13 cellular contexts compared by ENCODE assay signal in the genomic region with DNA sequence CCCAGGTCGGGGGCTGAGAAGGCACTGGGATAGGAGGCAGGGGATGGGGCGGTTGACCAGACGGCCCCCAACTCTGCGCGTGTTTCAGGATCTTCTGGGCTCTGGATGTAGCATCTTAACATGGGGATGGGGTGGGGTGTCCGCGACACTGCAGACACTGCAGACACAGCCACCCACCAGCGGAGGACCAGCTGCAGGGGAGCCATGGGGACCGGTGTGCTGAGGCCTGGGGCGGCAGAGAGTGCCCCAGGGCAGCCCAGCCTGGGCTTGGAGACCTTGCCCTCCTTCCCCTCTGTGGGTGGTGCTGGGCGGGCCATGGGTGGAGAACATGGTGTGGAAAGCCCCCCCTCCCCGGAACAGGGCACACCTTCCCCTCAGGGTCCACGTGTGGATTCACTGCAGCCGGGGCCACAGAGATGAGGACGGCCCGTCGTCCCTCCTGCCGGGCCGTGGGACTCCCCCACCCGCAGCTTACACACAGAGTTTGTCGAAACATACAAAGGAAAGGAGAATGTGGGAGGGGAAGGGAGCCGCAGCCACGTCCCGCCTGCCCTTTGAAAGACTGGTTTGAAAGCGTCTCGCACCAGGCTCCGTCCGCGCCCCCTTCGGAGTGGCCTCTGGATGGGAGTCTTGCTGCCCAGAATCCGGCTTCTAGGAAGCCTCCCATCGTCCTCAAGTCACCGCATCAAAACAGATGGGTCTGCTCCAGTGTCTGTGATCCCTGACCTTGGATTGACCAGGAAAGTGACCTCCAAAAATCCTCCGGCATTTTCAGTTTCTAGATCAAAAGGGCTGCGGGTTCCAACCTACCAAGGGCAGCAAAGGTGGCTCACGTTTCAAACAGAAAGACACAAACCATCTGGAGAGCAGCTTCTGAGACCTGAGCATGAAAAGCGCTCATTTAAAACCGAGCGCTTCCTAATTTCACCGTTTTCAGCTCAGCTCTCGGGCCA.
DNase-seq lines count a peak whose midpoint lies in the region; ATAC-seq and TF ChIP-seq lines count a peak whose summit lies in the region.
"Had no signal": no experiment of that assay in that cellular context is flagged by ENCODE, and none has a peak within 500 bp of the region (broad histone marks: within the 10 kb centered on the region; RNA-seq: fewer than 3 reads in every experiment).

No MANE protein-coding gene starts in this region.

- intact Hi-C loops in posterior vena cava (cut with DNase I), result no loop called here

- no peak overlapping the region for H3K4me3 Mint-ChIP-seq in stimulated activated naive CD8-positive, alpha-beta T cell treated with anti-CD3 and anti-CD28 coated beads, Interleukin-15, amount 100 ng/mL, for 72 hours
- no peak overlapping the region for H3K4me3 Mint-ChIP-seq in activated naive CD4-positive, alpha-beta T cell treated with anti-CD3 and anti-CD28 coated beads, Interleukin-2, amount 10 ng/mL, durations not matched to agents 7 days and 5 days
- H3K4me3 Mint-ChIP-seq in glutamatergic neuron (ENCODE audit: unreplicated experiment), result no peak overlapping the region
- H3K4me3 Mint-ChIP-seq: CD4-positive, CD25-positive, alpha-beta regulatory T cell; GM23338 had no signal

- no peak for TF ChIP-seq CTCF in glutamatergic neuron (IDR thresholded peaks at IDR 0.05; ENCODE audit: partially characterized antibody, unreplicated experiment)

- H3K4me1 Mint-ChIP-seq in stimulated activated naive CD8-positive, alpha-beta T cell treated with anti-CD3 and anti-CD28 coated beads, Interleukin-15, amount 100 ng/mL, for 72 hours, result no peaks in the 10 kb centered on the region
- H3K4me1 Mint-ChIP-seq in activated naive CD4-positive, alpha-beta T cell treated with anti-CD3 and anti-CD28 coated beads, Interleukin-2, amount 10 ng/mL, durations not matched to agents 7 days and 5 days, result no peaks in the 10 kb centered on the region
- peaks cover 4% of the 10 kb centered on the region for H3K4me1 Mint-ChIP-seq in glutamatergic neuron (ENCODE audit: low read depth, unreplicated experiment)
- H3K4me1 Mint-ChIP-seq: CD4-positive, CD25-positive, alpha-beta regulatory T cell; GM23338 had no signal

- ATAC-seq in stimulated activated naive CD8-positive, alpha-beta T cell treated with anti-CD3 and anti-CD28 coated beads, Interleukin-15, Interleukin-2, amounts not matched to agents 100 U/mL and 50 U/mL, for 24 hours, result peak; percentile 22
- ATAC-seq in stimulated activated naive CD8-positive, alpha-beta T cell treated with anti-CD3 and anti-CD28 coated beads, Interleukin-15, amount 100 ng/mL, for 72 hours, result no peak
- ATAC-seq in GM18870 (IDR thresholded peaks at IDR 0.05; ENCODE audit: unreplicated experiment), result no peak
- ATAC-seq: GM12878, GM23338, HepG2 had no signal

- H3K27me3 Mint-ChIP-seq in stimulated activated naive CD8-positive, alpha-beta T cell treated with anti-CD3 and anti-CD28 coated beads, Interleukin-15, amount 100 ng/mL, for 72 hours, result no peaks in the 10 kb centered on the region
- H3K27me3 Mint-ChIP-seq in activated naive CD4-positive, alpha-beta T cell treated with anti-CD3 and anti-CD28 coated beads, Interleukin-2, amount 10 ng/mL, durations not matched to agents 7 days and 5 days, result no peaks in the 10 kb centered on the region
- H3K27me3 Mint-ChIP-seq in glutamatergic neuron (ENCODE audit: unreplicated experiment), result peaks cover 6% of the 10 kb centered on the region
- H3K27me3 Mint-ChIP-seq: CD4-positive, CD25-positive, alpha-beta regulatory T cell had no signal

- no peaks in the 10 kb centered on the region for H3K36me3 Mint-ChIP-seq in activated naive CD4-positive, alpha-beta T cell treated with anti-CD3 and anti-CD28 coated beads, Interleukin-2, amount 10 ng/mL, durations not matched to agents 7 days and 5 days
- H3K36me3 Mint-ChIP-seq in glutamatergic neuron (ENCODE audit: unreplicated experiment), result peaks cover 5% of the 10 kb centered on the region
- H3K36me3 Mint-ChIP-seq: CD4-positive, CD25-positive, alpha-beta regulatory T cell had no signal

- H3K9me3 Mint-ChIP-seq in stimulated activated naive CD8-positive, alpha-beta T cell treated with anti-CD3 and anti-CD28 coated beads, Interleukin-15, amount 100 ng/mL, for 72 hours, result no peaks in the 10 kb centered on the region
- no peaks in the 10 kb centered on the region for H3K9me3 Mint-ChIP-seq in activated naive CD4-positive, alpha-beta T cell treated with anti-CD3 and anti-CD28 coated beads, Interleukin-2, amount 10 ng/mL, durations not matched to agents 7 days and 5 days
- H3K9me3 Mint-ChIP-seq in glutamatergic neuron (ENCODE audit: unreplicated experiment), result peaks cover 4% of the 10 kb centered on the region

- CTCF ChIA-PET in activated naive CD4-positive, alpha-beta T cell treated with anti-CD3 and anti-CD28 coated beads, Interleukin-2, amount 10 ng/mL, durations not matched to agents 7 days and 5 days (lab: Charles Lee), result no interaction called here

- H3K27ac Mint-ChIP-seq in stimulated activated naive CD8-positive, alpha-beta T cell treated with anti-CD3 and anti-CD28 coated beads, Interleukin-15, amount 100 ng/mL, for 72 hours, result no peak overlapping the region
- H3K27ac Mint-ChIP-seq in activated naive CD4-positive, alpha-beta T cell treated with anti-CD3 and anti-CD28 coated beads, Interleukin-2, amount 10 ng/mL, durations not matched to agents 7 days and 5 days, result no peak overlapping the region
- H3K27ac Mint-ChIP-seq in glutamatergic neuron (ENCODE audit: unreplicated experiment), result no peak overlapping the region
- H3K27ac Mint-ChIP-seq: CD4-positive, CD25-positive, alpha-beta regulatory T cell; GM23338 had no signal

- DNase-seq in stimulated activated naive CD8-positive, alpha-beta T cell treated with anti-CD3 and anti-CD28 coated beads, Interleukin-15, Interleukin-2, amounts not matched to agents 100 U/mL and 50 U/mL, for 24 hours, result no peak
- DNase-seq in stimulated activated naive CD8-positive, alpha-beta T cell treated with anti-CD3 and anti-CD28 coated beads, Interleukin-15, amount 100 ng/mL, for 72 hours, result no peak
- peak; percentile 80 for DNase-seq in left kidney (ENCODE audit: low read depth, low spot score)
- DNase-seq in posterior vena cava (ENCODE audit: low spot score), result peak; percentile 80
- no peak for DNase-seq in activated naive CD4-positive, alpha-beta T cell treated with anti-CD3 and anti-CD28 coated beads, Interleukin-2, amount 10 ng/mL, durations not matched to agents 7 days and 5 days
- DNase-seq in T-helper 9 cell, result no peak
- DNase-seq in glutamatergic neuron, result no peak
- DNase-seq: AML-193; CD4-positive, CD25-positive, alpha-beta regulatory T cell had no signal

Comparison
In these comparisons a context has a peak if more than half of its experiments do, and no peak if none do; other contexts are left out.
1. DNase-seq: peak in left kidney (single experiment) and posterior vena cava (single experiment); none in stimulated activated naive CD8-positive, alpha-beta T cell treated with anti-CD3 and anti-CD28 coated beads, Interleukin-15, Interleukin-2, amounts not matched to agents 100 U/mL and 50 U/mL, for 24 hours (single experiment), stimulated activated naive CD8-positive, alpha-beta T cell treated with anti-CD3 and anti-CD28 coated beads, Interleukin-15, amount 100 ng/mL, for 72 hours (0 of 2), activated naive CD4-positive, alpha-beta T cell treated with anti-CD3 and anti-CD28 coated beads, Interleukin-2, amount 10 ng/mL, durations not matched to agents 7 days and 5 days (single experiment), T-helper 9 cell (single experiment) and glutamatergic neuron (single experiment).